In the genomic region with DNA sequence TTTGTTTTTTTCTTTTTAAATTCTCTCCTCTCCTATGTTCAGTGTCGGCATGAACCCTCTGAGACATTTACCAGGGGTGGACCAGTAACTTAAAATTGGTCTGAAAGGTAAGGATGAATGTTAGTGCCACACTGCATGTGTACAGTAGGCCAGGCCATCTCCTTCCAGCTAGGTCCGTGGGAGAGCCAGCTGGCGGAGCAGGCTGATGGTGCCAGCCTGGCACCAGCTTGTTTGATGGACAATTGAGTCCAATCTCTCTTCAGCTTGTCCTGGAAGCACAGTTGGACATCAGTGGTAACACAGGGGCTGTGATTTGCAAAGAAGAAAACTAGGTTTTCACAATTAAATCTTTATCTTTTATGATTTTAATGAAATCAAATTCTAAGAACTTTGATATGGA, we compare ENCODE assay signal across 10 cellular contexts.
A peak's percentile ranks its signal among the peaks of the same experiment; 100 is the strongest.
DNase-seq lines count a peak whose midpoint lies in the region; ATAC-seq and TF ChIP-seq lines count a peak whose summit lies in the region.
"Had no signal": no experiment of that assay in that cellular context is flagged by ENCODE, and none has a peak within 500 bp of the region (broad histone marks: within the 10 kb centered on the region; RNA-seq: fewer than 3 reads in every experiment).

No MANE protein-coding gene starts in this region.

- no peaks in the 10 kb centered on the region for H3K27me3 ChIP-seq in BE2C
- H3K27me3 ChIP-seq in neural cell (ENCODE audit: insufficient read depth, low read depth, low read length), result no peaks in the 10 kb centered on the region
- H3K27me3 ChIP-seq in testis, result no peaks in the 10 kb centered on the region

- H3F3A ChIP-seq in neural cell (ENCODE audit: insufficient read depth, low read length, poor library complexity, severe bottlenecking), result no peaks in the 10 kb centered on the region

- TF ChIP-seq CTCF in BE2C (IDR thresholded peaks at IDR 0.05; ENCODE audit: low read depth, low read length), result no peak
- TF ChIP-seq CTCF in neural cell (IDR thresholded peaks at IDR 0.05; ENCODE audit: poor library complexity, severe bottlenecking), result no peak
- TF ChIP-seq CTCF in testis (IDR thresholded peaks at IDR 0.05), result no peak

- H3K4me3 ChIP-seq in BE2C (ENCODE audit: low read depth, low read length) (peak overlapping the region; percentile 56), neural cell (ENCODE audit: low read length) (peak overlapping the region; percentile 58), testis (no peak overlapping the region)

- intact Hi-C loops in testis (cut with DNase I; ENCODE audit: low total_unique reads), result no loop called here

- H3K4me1 ChIP-seq in BE2C, result no peaks in the 10 kb centered on the region
- no peaks in the 10 kb centered on the region for H3K4me1 ChIP-seq in testis

- no peaks in the 10 kb centered on the region for H3K9me2 ChIP-seq in neural cell (ENCODE audit: insufficient read depth, low read length)

- TF ChIP-seq EP300 in neural cell (conservative IDR thresholded peaks at IDR 0.05; ENCODE audit: poor library complexity, severe bottlenecking), result no peak

- peak overlapping the region; percentile 70 for H3K4me2 ChIP-seq in neural cell (ENCODE audit: low read length)

- H3K36me3 ChIP-seq in BE2C, result no peaks in the 10 kb centered on the region; the same call in none of the 2 replicates
- no peaks in the 10 kb centered on the region for H3K36me3 ChIP-seq in neural cell (ENCODE audit: insufficient read depth, low read length)
- H3K36me3 ChIP-seq in testis (ENCODE audit: low read depth, missing control alignments), result no peaks in the 10 kb centered on the region
- H3K36me3 ChIP-seq: WERI-Rb-1 had no signal

- TF ChIP-seq RAD21 in neural cell (conservative IDR thresholded peaks at IDR 0.05), result no peak

- no peaks in the 10 kb centered on the region for H3K79me2 ChIP-seq in neural cell (replicated peaks; ENCODE audit: insufficient read depth, low read length)

- H3K9me3 ChIP-seq in BE2C (no peaks in the 10 kb centered on the region), neural cell (ENCODE audit: low read length) (no peaks in the 10 kb centered on the region), testis (no peaks in the 10 kb centered on the region)

- DNase-seq in BE2C, result no peak
- peak; percentile 87 for DNase-seq in cerebellar cortex (ENCODE audit: low spot score)
- no peak for DNase-seq in NCI-H510A treated with DMSO at 0.1 percent for 48 hours (lab: John Stamatoyannopoulos, UW)
- no peak for DNase-seq in NCI-H2227 (lab: John Stamatoyannopoulos, UW; ENCODE audit: unreplicated experiment)
- DNase-seq in testis, result no peak
- DNase-seq: NCI-H187 treated with DMSO at 0.1 percent for 48 hours had no signal

- H4K20me1 ChIP-seq in neural cell (ENCODE audit: insufficient read depth), result no peaks in the 10 kb centered on the region

- no peak for TF ChIP-seq POLR2A in testis (IDR thresholded peaks at IDR 0.05)

- no peak overlapping the region for H2AFZ ChIP-seq in neural cell (ENCODE audit: low read depth, low read length)

- ATAC-seq in HG03354 (IDR thresholded peaks at IDR 0.05; ENCODE audit: poor library complexity, severe bottlenecking, unreplicated experiment), result peak; percentile 17
- ATAC-seq in GM21515 (IDR thresholded peaks at IDR 0.05; ENCODE audit: unreplicated experiment), result no peak

- WGBS in testis, 2 donors, result 58 to 76% methylated on average over 3 of the region's 3 CpGs

- H3K9ac ChIP-seq in neural cell (ENCODE audit: low read length), result no peak overlapping the region

- H3K27ac ChIP-seq in neural cell (ENCODE audit: low read length) (peak overlapping the region; percentile 78), testis (peak overlapping the region in 1 of 2 donors; percentile 6)
- H3K27ac ChIP-seq: WERI-Rb-1 had no signal

TF ChIP-seq in neural cell, 6 proteins besides CTCF, POLR2A, EP300 and RAD21:
- TF ChIP-seq EZH2 (IDR thresholded peaks at IDR 0.05; ENCODE audit: borderline replicate concordance, insufficient read depth, low read length, poor library complexity, severe bottlenecking) (no peak), POLR2AphosphoS5 (IDR thresholded peaks at IDR 0.05) (no peak), MXI1 (conservative IDR thresholded peaks at IDR 0.05; ENCODE audit: poor library complexity, severe bottlenecking) (no peak), SMC3 (conservative IDR thresholded peaks at IDR 0.05; ENCODE audit: poor library complexity) (no peak), TAF1 (IDR thresholded peaks at IDR 0.05; ENCODE audit: low read depth) (no peak)
- TF ChIP-seq, protein P1, sequence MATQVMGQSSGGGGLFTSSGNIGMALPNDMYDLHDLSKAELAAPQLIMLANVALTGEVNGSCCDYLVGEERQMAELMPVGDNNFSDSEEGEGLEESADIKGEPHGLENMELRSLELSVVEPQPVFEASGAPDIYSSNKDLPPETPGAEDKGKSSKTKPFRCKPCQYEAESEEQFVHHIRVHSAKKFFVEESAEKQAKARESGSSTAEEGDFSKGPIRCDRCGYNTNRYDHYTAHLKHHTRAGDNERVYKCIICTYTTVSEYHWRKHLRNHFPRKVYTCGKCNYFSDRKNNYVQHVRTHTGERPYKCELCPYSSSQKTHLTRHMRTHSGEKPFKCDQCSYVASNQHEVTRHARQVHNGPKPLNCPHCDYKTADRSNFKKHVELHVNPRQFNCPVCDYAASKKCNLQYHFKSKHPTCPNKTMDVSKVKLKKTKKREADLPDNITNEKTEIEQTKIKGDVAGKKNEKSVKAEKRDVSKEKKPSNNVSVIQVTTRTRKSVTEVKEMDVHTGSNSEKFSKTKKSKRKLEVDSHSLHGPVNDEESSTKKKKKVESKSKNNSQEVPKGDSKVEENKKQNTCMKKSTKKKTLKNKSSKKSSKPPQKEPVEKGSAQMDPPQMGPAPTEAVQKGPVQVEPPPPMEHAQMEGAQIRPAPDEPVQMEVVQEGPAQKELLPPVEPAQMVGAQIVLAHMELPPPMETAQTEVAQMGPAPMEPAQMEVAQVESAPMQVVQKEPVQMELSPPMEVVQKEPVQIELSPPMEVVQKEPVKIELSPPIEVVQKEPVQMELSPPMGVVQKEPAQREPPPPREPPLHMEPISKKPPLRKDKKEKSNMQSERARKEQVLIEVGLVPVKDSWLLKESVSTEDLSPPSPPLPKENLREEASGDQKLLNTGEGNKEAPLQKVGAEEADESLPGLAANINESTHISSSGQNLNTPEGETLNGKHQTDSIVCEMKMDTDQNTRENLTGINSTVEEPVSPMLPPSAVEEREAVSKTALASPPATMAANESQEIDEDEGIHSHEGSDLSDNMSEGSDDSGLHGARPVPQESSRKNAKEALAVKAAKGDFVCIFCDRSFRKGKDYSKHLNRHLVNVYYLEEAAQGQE (IDR thresholded peaks at IDR 0.05; ENCODE audit: borderline replicate concordance), result no peak

Comparison
In these comparisons a context has a peak if more than half of its experiments do, and no peak if none do; other contexts are left out.
1. H3K4me3 ChIP-seq: peak in BE2C (single experiment) and neural cell (single experiment); none in testis (0 of 2).